Comparison of ENCODE assay signal across 9 cellular contexts in the genomic region with DNA sequence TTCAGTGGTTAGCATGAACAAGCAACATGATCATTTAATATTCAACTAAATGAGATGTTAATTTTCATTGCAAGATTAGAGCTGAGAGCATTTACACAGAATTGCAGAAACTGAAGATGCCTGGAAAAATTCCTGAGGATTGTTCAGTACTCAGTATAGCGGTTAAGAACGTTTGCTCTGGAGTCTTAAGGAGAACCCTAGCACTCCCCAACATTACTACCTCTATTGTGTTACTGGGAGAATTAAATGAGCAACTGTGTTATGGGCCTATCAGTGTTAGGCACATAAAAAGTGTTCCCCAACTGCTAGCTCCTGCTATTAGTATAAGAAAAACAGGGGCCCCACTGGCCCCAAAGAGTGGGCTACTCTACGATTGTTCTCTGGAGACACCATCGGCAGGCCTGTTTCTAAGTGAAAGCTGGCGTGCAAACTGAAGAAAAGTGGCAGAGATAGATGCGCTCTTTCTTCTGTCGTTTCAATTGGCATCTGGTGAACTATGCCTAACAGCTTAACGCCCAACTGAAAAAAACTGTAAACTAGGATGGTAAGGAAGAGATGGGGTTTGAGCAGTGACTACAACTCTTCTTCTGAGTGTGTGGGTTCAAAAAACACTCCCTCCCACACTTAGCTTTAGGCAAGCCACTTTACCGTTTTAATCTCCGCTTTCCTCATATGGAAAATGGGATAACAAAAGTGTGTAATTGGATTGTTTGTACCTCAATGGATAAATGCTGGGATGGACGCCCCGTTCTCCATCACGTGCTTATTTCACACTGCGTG. TPM values are rescaled to one million over a fixed set of nuclear protein-coding genes. Genes with fewer than 3 reads are reported as not detected.
A peak's percentile ranks its signal among the peaks of the same experiment; 100 is the strongest.
DNase-seq lines count a peak whose midpoint lies in the region; ATAC-seq, FAIRE-seq and TF ChIP-seq lines count a peak whose summit lies in the region.
"Had no signal": no experiment of that assay in that cellular context is flagged by ENCODE, and none has a peak within 500 bp of the region (broad histone marks: within the 10 kb centered on the region; RNA-seq: fewer than 3 reads in every experiment).

No MANE protein-coding gene starts in this region.

- H4K20me1 ChIP-seq in astrocyte (ENCODE audit: insufficient read depth, low read length), result peaks cover 57% of the 10 kb centered on the region

- no peaks in the 10 kb centered on the region for H3K9me3 Mint-ChIP-seq in astrocyte (ENCODE audit: unreplicated experiment)

- H3K4me3 Mint-ChIP-seq in astrocyte (ENCODE audit: unreplicated experiment), result peak overlapping the region; percentile 92

- TF ChIP-seq CTCF in cardiac muscle cell (IDR thresholded peaks at IDR 0.05; ENCODE audit: low read depth, low read length) (no peak), astrocyte (IDR thresholded peaks at IDR 0.05; ENCODE audit: insufficient read depth, low read depth, low read length) (no peak), lung (IDR thresholded peaks at IDR 0.05; ENCODE audit: control extremely low read depth, extremely low read depth) (no peak)

- no peak for FAIRE-seq in astrocyte (lab: Jason Lieb, UNC)
- FAIRE-seq: TTC549 had no signal

- peaks cover 20% of the 10 kb centered on the region for H3K4me1 Mint-ChIP-seq in astrocyte (ENCODE audit: low read depth, unreplicated experiment)

- no peak for ATAC-seq in lung (ENCODE audit: insufficient read depth, low FRiP score)
- ATAC-seq in HG02623 (IDR thresholded peaks at IDR 0.05; ENCODE audit: unreplicated experiment), result no peak
- ATAC-seq in GM21528 (IDR thresholded peaks at IDR 0.05; ENCODE audit: low FRiP score, unreplicated experiment), result no peak

- 41 to 58% methylated on average over 14 of the region's 14 CpGs for WGBS in lung, 2 donors
- 30% methylated on average over 14 of the region's 14 CpGs for WGBS in urinary bladder

- no peak overlapping the region for H2AFZ ChIP-seq in astrocyte (ENCODE audit: low read depth, low read length)

- peaks cover 4% of the 10 kb centered on the region for H3K36me3 Mint-ChIP-seq in astrocyte (ENCODE audit: low read depth, unreplicated experiment)

- H3K27me3 ChIP-seq in cardiac muscle cell, result peaks cover 6% of the 10 kb centered on the region
- H3K27me3 ChIP-seq in astrocyte (ENCODE audit: insufficient read depth, low read length), result no peaks in the 10 kb centered on the region
- no peaks in the 10 kb centered on the region for H3K27me3 ChIP-seq in lung (ENCODE audit: control insufficient read depth, insufficient read depth)

- H3K27ac ChIP-seq in cardiac muscle cell (no peak overlapping the region), astrocyte (ENCODE audit: low read depth, low read length) (peak overlapping the region; percentile 66), lung (ENCODE audit: low read depth in 1 of 2, low read length in 1 of 2) (no peak overlapping the region), urinary bladder (ENCODE audit: low read depth) (peak overlapping the region; percentile 41)

- H3K4me3 ChIP-seq in cardiac muscle cell, result peak overlapping the region; percentile 61
- H3K4me3 ChIP-seq in astrocyte (ENCODE audit: insufficient read depth, low read depth, low read length), result peak overlapping the region; percentile 78
- H3K4me3 ChIP-seq in lung, result peak overlapping the region; percentile 88
- H3K4me3 ChIP-seq in urinary bladder (ENCODE audit: low read depth, low read length), result peak overlapping the region; percentile 90

- H3K79me2 ChIP-seq in astrocyte (ENCODE audit: insufficient read depth, low read length), result peaks cover 63% of the 10 kb centered on the region

- intact Hi-C loops in cardiac septum (cut with DNase I), result no loop called here

- peak overlapping the region; percentile 95 for H3K4me2 ChIP-seq in astrocyte (ENCODE audit: low read length)

- no peaks in the 10 kb centered on the region for H3K9me3 ChIP-seq in cardiac muscle cell (ENCODE audit: low read depth)
- H3K9me3 ChIP-seq in astrocyte (ENCODE audit: insufficient read depth, low read depth, low read length), result no peaks in the 10 kb centered on the region
- no peaks in the 10 kb centered on the region for H3K9me3 ChIP-seq in lung (ENCODE audit: control insufficient read depth in 2 of 2, insufficient read depth in 1 of 2, low read length in 1 of 2)

- H3K27ac Mint-ChIP-seq in astrocyte (ENCODE audit: unreplicated experiment), result peak overlapping the region; percentile 93

- H3K4me1 ChIP-seq in cardiac muscle cell (ENCODE audit: low read depth) (no peaks in the 10 kb centered on the region), astrocyte (ENCODE audit: insufficient read depth, low read length) (peaks cover 23% of the 10 kb centered on the region), lung (ENCODE audit: control insufficient read depth in 2 of 2, insufficient read depth in 2 of 2, low read length in 2 of 2) (peaks cover 3 to 12% of the 10 kb centered on the region in 2 donors), urinary bladder (ENCODE audit: insufficient read depth) (peaks cover 3% of the 10 kb centered on the region)

- H3K27me3 Mint-ChIP-seq in astrocyte (ENCODE audit: low read depth, unreplicated experiment), result no peaks in the 10 kb centered on the region

- H3K36me3 ChIP-seq in cardiac muscle cell (no peaks in the 10 kb centered on the region), astrocyte (ENCODE audit: insufficient read depth, low read length) (peaks cover 11% of the 10 kb centered on the region), lung (ENCODE audit: control insufficient read depth in 2 of 2, insufficient read depth in 2 of 2, low read length in 2 of 2) (no peaks in the 10 kb centered on the region), urinary bladder (ENCODE audit: insufficient read depth) (no peaks in the 10 kb centered on the region)

- peak overlapping the region; percentile 91 for H3K9ac ChIP-seq in astrocyte (ENCODE audit: low read length)

- DNase-seq in cardiac muscle cell (ENCODE audit: low read depth in 1 of 2, low spot score in 1 of 2) (no peak), cardiac septum (ENCODE audit: low spot score) (no peak), astrocyte (ENCODE audit: low read depth) (no peak), lung (ENCODE audit: low spot score) (no peak), CD1c-positive myeloid dendritic cell (ENCODE audit: extremely low spot score) (no peak)

RNA-seq across cellular contexts. Expression of a gene that starts 1.3 kb away (rescaled TPM):
- total RNA-seq in cardiac muscle cell, result 7.4 and 10.7 TPM in 2 replicates
- 7.5 and 9.7 TPM in 2 replicates for polyA plus RNA-seq in cardiac muscle cell
- total RNA-seq in cardiac septum, result 8.5 TPM
- total RNA-seq in astrocyte, result 56.5 and 57.6 TPM in 2 replicates
- 10 to 100 TPM; 14.8 to 27.0 TPM for total RNA-seq in lung
- polyA plus RNA-seq in lung, result 10 to 100 TPM; 11.3 to 13.1 TPM
- total RNA-seq in urinary bladder, result 48.6 TPM
- 22.9 TPM for polyA plus RNA-seq in urinary bladder

Comparison
In these comparisons a context has a peak if more than half of its experiments do, and no peak if none do; other contexts are left out.
1. H3K27ac ChIP-seq: peak in astrocyte (single experiment) and urinary bladder (single experiment); none in cardiac muscle cell (single experiment) and lung (0 of 2).
2. Peak in every context shown above with its lines, with median percentiles within 50 percentile points of each other: H3K4me3 ChIP-seq.